ENCODE assay signal across 24 cellular contexts in genomic region chr1:33709780-33710713, GRCh38.
DNase-seq lines count a peak whose midpoint lies in the region; ATAC-seq, FAIRE-seq and TF ChIP-seq lines count a peak whose summit lies in the region.
"Had no signal": no experiment of that assay in that cellular context is flagged by ENCODE, and none has a peak within 500 bp of the region (broad histone marks: within the 10 kb centered on the region; RNA-seq: fewer than 3 reads in every experiment).

No MANE protein-coding gene starts in this region.

- no TSS peak for BruUV-seq in K562 (replicated peaks; lab: Mats Ljungman, UMichigan)

- DNase-seq in AG10803 (ENCODE audit: low read depth): peak; percentile 31
- DNase-seq in K562 (ENCODE audit: extremely low read depth in 1 of 4, low spot score in 3 of 4): no peak
- DNase-seq in mesendoderm: no peak
- no peak for DNase-seq in right lobe of liver
- no peak for DNase-seq in spleen
- no peak for DNase-seq in SKM-1 (lab: John Stamatoyannopoulos, UW; ENCODE audit: unreplicated experiment)
- DNase-seq: activated CD4-positive, alpha-beta T cell treated with anti-CD3 and anti-CD28 coated beads for 1 hour; activated CD8-positive, alpha-beta memory T cell treated with anti-CD3 and anti-CD28 coated beads, Interleukin-2, amount 10 ng/mL, durations not matched to agents 7 days and 5 days; activated naive CD8-positive, alpha-beta T cell treated with anti-CD3 and anti-CD28 coated beads, Interleukin-2, amount 50 U/mL, for 24 hours; DMS79; KBM-7; MV-4-11; NCI-H2029; substantia nigra had no signal

- no peaks in the 10 kb centered on the region for H4K20me1 ChIP-seq in K562 (replicated peaks; ENCODE audit: control insufficient read depth, insufficient read depth, low read length)

- POLR2A ChIA-PET in HEK293 (lab: Yijun Ruan, JAX): no interaction called here
- POLR2A ChIA-PET in K562 (lab: Yijun Ruan, JAX): no interaction called here

- CTCF ChIA-PET in HEK293 (lab: Yijun Ruan, JAX) (no interaction called here), K562 (lab: Yijun Ruan, JAX; ENCODE audit: low intra/inter-chr PET ratio) (no interaction called here)

- FAIRE-seq in K562 (lab: Jason Lieb, UNC): no peak
- FAIRE-seq: frontal cortex, keratinocyte had no signal

- no peak overlapping the region for H2BK5ac ChIP-seq in mesendoderm (ENCODE audit: low read length)

- no peak overlapping the region for H3K18ac ChIP-seq in mesendoderm (ENCODE audit: low read length)

- H4K8ac ChIP-seq in mesendoderm (ENCODE audit: low read depth, low read length): no peak overlapping the region

- no peak for TF ChIP-seq RAD21 in K562 (CRISPR knock-in tag; conservative IDR thresholded peaks at IDR 0.05 in 1 of 2, IDR thresholded peaks at IDR 0.05 in 1 of 2)

- no peak overlapping the region for H2BK120ac ChIP-seq in mesendoderm (ENCODE audit: low read depth, low read length)

- H3K36me3 ChIP-seq in HEK293 (ENCODE audit: control insufficient read depth in 2 of 2, insufficient read depth in 1 of 2, low read length in 2 of 2): no peaks in the 10 kb centered on the region
- H3K36me3 ChIP-seq in K562 (ENCODE audit: control insufficient read depth, insufficient read depth, low read length): no peaks in the 10 kb centered on the region
- H3K36me3 ChIP-seq in mesendoderm (ENCODE audit: control insufficient read depth, insufficient read depth, low read length): no peaks in the 10 kb centered on the region
- no peaks in the 10 kb centered on the region for H3K36me3 ChIP-seq in right lobe of liver
- no peaks in the 10 kb centered on the region for H3K36me3 ChIP-seq in spleen
- H3K36me3 ChIP-seq: cardiac muscle cell, right atrium auricular region, vagina had no signal

- H4K5ac ChIP-seq in mesendoderm (ENCODE audit: low read length): no peak overlapping the region

- peaks cover 3% of the 10 kb centered on the region for H3K4me1 ChIP-seq in HEK293 (ENCODE audit: control insufficient read depth, insufficient read depth, low read length)
- H3K4me1 ChIP-seq in K562 (replicated peaks in 1 of 2; ENCODE audit: control insufficient read depth in 2 of 2, insufficient read depth in 2 of 2, low read length in 2 of 2): no peaks in the 10 kb centered on the region
- H3K4me1 ChIP-seq in mesendoderm (ENCODE audit: control insufficient read depth, low read depth, low read length): peaks cover 6% of the 10 kb centered on the region
- H3K4me1 ChIP-seq in right lobe of liver: no peaks in the 10 kb centered on the region
- H3K4me1 ChIP-seq in spleen: no peaks in the 10 kb centered on the region
- H3K4me1 ChIP-seq: right atrium auricular region, vagina had no signal

- no peaks in the 10 kb centered on the region for H3K9me1 ChIP-seq in K562 (ENCODE audit: control insufficient read depth, insufficient read depth, low read length)

- H3K9me3 ChIP-seq in HEK293 (ENCODE audit: control insufficient read depth, insufficient read depth, low read depth, low read length) (no peaks in the 10 kb centered on the region), K562 (replicated peaks; ENCODE audit: control insufficient read depth, insufficient read depth, low read depth, low read length) (no peaks in the 10 kb centered on the region), right lobe of liver (no peaks in the 10 kb centered on the region), spleen (no peaks in the 10 kb centered on the region)
- H3K9me3 ChIP-seq: right atrium auricular region, SK-N-SH, vagina had no signal

- TF ChIP-seq EP300 in K562 (IDR thresholded peaks at IDR 0.05; ENCODE audit: low read length): no peak

- H3K79me2 ChIP-seq in K562 (ENCODE audit: control insufficient read depth, insufficient read depth, low read length) (no peaks in the 10 kb centered on the region), mesendoderm (ENCODE audit: control insufficient read depth, insufficient read depth, low read length) (no peaks in the 10 kb centered on the region)

- H3K79me1 ChIP-seq in mesendoderm (ENCODE audit: low read length): no peaks in the 10 kb centered on the region

- ATAC-seq in K562: no peak
- no peak for ATAC-seq in HG02840 (IDR thresholded peaks at IDR 0.05; ENCODE audit: low FRiP score, unreplicated experiment)
- ATAC-seq in right lobe of liver: no peak
- ATAC-seq: activated CD8-positive, alpha-beta memory T cell treated with anti-CD3 and anti-CD28 coated beads, Interleukin-2, amount 10 ng/mL, durations not matched to agents 7 days and 5 days; activated naive CD8-positive, alpha-beta T cell treated with anti-CD3 and anti-CD28 coated beads, Interleukin-2, amount 50 U/mL, for 24 hours had no signal

- in situ Hi-C loops in K562 (cut with MboI): no loop called here

- H3K4me2 ChIP-seq in K562 (ENCODE audit: insufficient read depth, low read length) (no peak overlapping the region), mesendoderm (ENCODE audit: low read length) (no peak overlapping the region)
- H3K4me2 ChIP-seq: SK-N-SH had no signal

- H2AFZ ChIP-seq in K562 (ENCODE audit: low read depth, low read length): no peak overlapping the region

- H3K27me3 ChIP-seq in K562 (ENCODE audit: control insufficient read depth in 2 of 2, insufficient read depth in 2 of 2, low read length in 2 of 2) (peaks cover 0 to 10% of the 10 kb centered on the region in 2 experiments; a peak in 1 of 5 replicates), mesendoderm (ENCODE audit: insufficient read depth, low read length, poor library complexity) (no peaks in the 10 kb centered on the region), right lobe of liver (no peaks in the 10 kb centered on the region), spleen (replicated peaks in 1 of 7) (peaks cover 0 to 72% (median 0%) of the 10 kb centered on the region in 7 donors)
- H3K27me3 ChIP-seq: cardiac muscle cell, dorsolateral prefrontal cortex, right atrium auricular region, vagina had no signal

- TF ChIP-seq CTCF in AG10803 (conservative IDR thresholded peaks at IDR 0.05; ENCODE audit: low read length): no peak
- no peak for TF ChIP-seq CTCF in HEK293 (tag by site-specific recombination; IDR thresholded peaks at IDR 0.05)
- no peak for TF ChIP-seq CTCF in K562 (IDR thresholded peaks at IDR 0.05 in 2 of 3, conservative IDR thresholded peaks at IDR 0.05 in 1 of 3; ENCODE audit: insufficient read depth in 2 of 3, low read depth in 1 of 3, low read length in 3 of 3)
- TF ChIP-seq CTCF in right lobe of liver (IDR thresholded peaks at IDR 0.05): no peak
- TF ChIP-seq CTCF in spleen (IDR thresholded peaks at IDR 0.05 in 8 of 11, conservative IDR thresholded peaks at IDR 0.05 in 3 of 11): no peak

- H2BK15ac ChIP-seq in mesendoderm (replicated peaks; ENCODE audit: low read depth): no peak overlapping the region

- H3K23ac ChIP-seq in mesendoderm (ENCODE audit: low read length): no peak overlapping the region

- H3K4me3 ChIP-seq in AG10803 (ENCODE audit: low read length) (no peak overlapping the region), HEK293 (ENCODE audit: low read depth, low read length) (no peak overlapping the region), K562 (no peak overlapping the region), mesendoderm (ENCODE audit: low read length) (no peak overlapping the region), right lobe of liver (no peak overlapping the region), spleen (no peak overlapping the region)
- H3K4me3 ChIP-seq: cardiac muscle cell, dorsolateral prefrontal cortex, right atrium auricular region, vagina had no signal

- H2AK5ac ChIP-seq in mesendoderm (ENCODE audit: low read length): no peak overlapping the region

- H3K4ac ChIP-seq in mesendoderm (ENCODE audit: low read depth, low read length): no peak overlapping the region

- H3K9ac ChIP-seq in K562 (ENCODE audit: insufficient read depth in 1 of 2, low read depth in 2 of 2, low read length in 2 of 2) (no peak overlapping the region), mesendoderm (ENCODE audit: low read length) (no peak overlapping the region)
- H3K9ac ChIP-seq: SK-N-SH had no signal

- TF ChIP-seq POLR2A in K562 (conservative IDR thresholded peaks at IDR 0.05) (no peak), right lobe of liver (IDR thresholded peaks at IDR 0.05) (no peak), spleen (IDR thresholded peaks at IDR 0.05) (no peak)

- intact Hi-C loops in K562 (cut with micrococcal nuclease): no loop called here
- intact Hi-C loops in right lobe of liver (cut with DNase I): no loop called here
- intact Hi-C loops in spleen (cut with DNase I; ENCODE audit: low total_unique reads): no loop called here

- H3K27ac ChIP-seq in HEK293 (ENCODE audit: extremely low read depth, low read depth, low read length): no peak overlapping the region
- no peak overlapping the region for H3K27ac ChIP-seq in K562 (ENCODE audit: extremely low read depth, low read depth, low read length)
- H3K27ac ChIP-seq in mesendoderm (ENCODE audit: low read depth, low read length): no peak overlapping the region
- no peak overlapping the region for H3K27ac ChIP-seq in right lobe of liver
- H3K27ac ChIP-seq in spleen: no peak overlapping the region
- H3K27ac ChIP-seq: cardiac muscle cell, dorsolateral prefrontal cortex, right atrium auricular region, RWPE1, vagina had no signal

- WGBS in K562 (ENCODE audit: insufficient coverage, low coverage, missing lambda C conversion rate): 0% methylated on average over 7 of the region's 7 CpGs
- no CpG with 5 or more reads among the region's 7 CpGs for WGBS in mesendoderm (ENCODE audit: extremely low coverage, insufficient coverage, low lambda C conversion rate)
- WGBS in right lobe of liver (ENCODE audit: insufficient coverage, low coverage, low lambda C conversion rate, missing lambda C conversion rate): 88% methylated on average over 5 of the region's 7 CpGs
- 75 to 85% (median 83%) methylated on average over 7 of the region's 7 CpGs for WGBS in spleen, 5 donors

- peak overlapping the region; percentile 27 for H3K56ac ChIP-seq in mesendoderm (ENCODE audit: low read length)

TF ChIP-seq in HEK293, 187 proteins besides CTCF, POLR2A, EP300 and RAD21:
- TF ChIP-seq ZNF248 (tag by site-specific recombination; IDR thresholded peaks at IDR 0.05) (no peak), ZFHX2 (tag by site-specific recombination; conservative IDR thresholded peaks at IDR 0.05) (peak; percentile 52)

TF ChIP-seq in K562, 482 proteins besides CTCF, POLR2A, EP300 and RAD21:
- peak; percentile 57; the same call in 1 of the 2 replicates for TF ChIP-seq ZNF24 (IDR thresholded peaks at IDR 0.05)
- TF ChIP-seq, protein P1, sequence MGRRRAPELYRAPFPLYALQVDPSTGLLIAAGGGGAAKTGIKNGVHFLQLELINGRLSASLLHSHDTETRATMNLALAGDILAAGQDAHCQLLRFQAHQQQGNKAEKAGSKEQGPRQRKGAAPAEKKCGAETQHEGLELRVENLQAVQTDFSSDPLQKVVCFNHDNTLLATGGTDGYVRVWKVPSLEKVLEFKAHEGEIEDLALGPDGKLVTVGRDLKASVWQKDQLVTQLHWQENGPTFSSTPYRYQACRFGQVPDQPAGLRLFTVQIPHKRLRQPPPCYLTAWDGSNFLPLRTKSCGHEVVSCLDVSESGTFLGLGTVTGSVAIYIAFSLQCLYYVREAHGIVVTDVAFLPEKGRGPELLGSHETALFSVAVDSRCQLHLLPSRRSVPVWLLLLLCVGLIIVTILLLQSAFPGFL (CRISPR knock-in tag; IDR thresholded peaks at IDR 0.05): no peak
- no peak for TF ChIP-seq ATF1 (CRISPR knock-in tag; IDR thresholded peaks at IDR 0.05)
- TF ChIP-seq ATF1 (tag; IDR thresholded peaks at IDR 0.05): no peak
